In genomic region chr6:163554663-163555062, GRCh38 we compare ENCODE assay signal across 8 cellular contexts.
DNase-seq lines count a peak whose midpoint lies in the region; ATAC-seq and TF ChIP-seq lines count a peak whose summit lies in the region.

No MANE protein-coding gene starts in this region.

- H3K4me3 ChIP-seq in kidney epithelial cell (ENCODE audit: low read depth, low read length), result no peak overlapping the region

- H3K36me3 Mint-ChIP-seq in T-cell, result peaks cover 33% of the 10 kb centered on the region

- DNase-seq in GM10248 (ENCODE audit: extremely low spot score), result peak; percentile 28
- DNase-seq in T-cell, result peak in 33 of 34 experiments; percentile 11 to 59 (median 47)
- DNase-seq in astrocyte of the hippocampus (ENCODE audit: low read depth, low spot score), result peak; percentile 28
- DNase-seq in kidney epithelial cell (ENCODE audit: low read depth), result no peak
- peak; percentile 9 to 15 for DNase-seq in stimulated activated CD8-positive, alpha-beta memory T cell treated with anti-CD3 and anti-CD28 coated beads, Interleukin-2, amount 100 ng/mL, for 1 hour (ENCODE audit: low read depth in 2 of 2)
- no peak for DNase-seq in epidermal melanocyte (ENCODE audit: insufficient read length, low spot score)

- no peaks in the 10 kb centered on the region for H3K36me3 ChIP-seq in kidney epithelial cell (ENCODE audit: control insufficient read depth, insufficient read depth, low read length)

- CTCF ChIA-PET in GM10248 (lab: Yijun Ruan, JAX) (interaction anchor here (0.9 to 1.7 kb wide), 8 partner anchors 9 to 149 kb away, joined by 3 to 8 read pairs (median 3); no protein-coding TSS in a partner anchor), T-cell (lab: Charles Lee) (interaction anchor here (0.6 to 2.0 kb wide), 14 partner anchors 11 to 1374 kb away, joined by 3 to 12 read pairs (median 4); no protein-coding TSS in a partner anchor)

- H3K27ac Mint-ChIP-seq in T-cell, result no peak overlapping the region

- POLR2A ChIA-PET in GM10248 (lab: Yijun Ruan, JAX) (interaction anchor here (0.5 kb wide), 1 partner anchor 143 kb away, joined by 4 read pairs; no protein-coding TSS in a partner anchor), T-cell (lab: Charles Lee) (interaction anchor here in 1 of 2 donors (0.5 kb wide), 1 partner anchor 8 kb away, joined by 4 read pairs; no protein-coding TSS in a partner anchor)

- H3K27me3 Mint-ChIP-seq in T-cell, result no peaks in the 10 kb centered on the region

- no peaks in the 10 kb centered on the region for H3K9me3 Mint-ChIP-seq in T-cell

- TF ChIP-seq CTCF in GM10248 (IDR thresholded peaks at IDR 0.05; ENCODE audit: control extremely low read depth, extremely low read depth, low read depth, missing control alignments) (peak; percentile 35), kidney epithelial cell (IDR thresholded peaks at IDR 0.05; ENCODE audit: insufficient read depth, low read length, poor library complexity, severe bottlenecking) (peak; percentile 61)

- no peak overlapping the region for H3K4me3 Mint-ChIP-seq in T-cell

- peaks cover 5 to 14% (median 10%) of the 10 kb centered on the region in 3 donors for H3K4me1 Mint-ChIP-seq in T-cell

- H3K27me3 ChIP-seq in kidney epithelial cell (ENCODE audit: control insufficient read depth, insufficient read depth, low read length), result no peaks in the 10 kb centered on the region

- peak; percentile 65 for ATAC-seq in HG03432 (IDR thresholded peaks at IDR 0.05; ENCODE audit: unreplicated experiment)
- ATAC-seq in T-cell (replicated peaks in 1 of 4), result peak in 3 of 4 experiments; percentile 36 to 58 (median 42)
- ATAC-seq in HG03439 (IDR thresholded peaks at IDR 0.05; ENCODE audit: unreplicated experiment), result no peak

Comparison
In these comparisons a context has a peak if more than half of its experiments do, and no peak if none do; other contexts are left out.
1. DNase-seq: peak in GM10248 (single experiment), T-cell (33 of 34), astrocyte of the hippocampus (single experiment) and stimulated activated CD8-positive, alpha-beta memory T cell treated with anti-CD3 and anti-CD28 coated beads, Interleukin-2, amount 100 ng/mL, for 1 hour (2 of 2); none in kidney epithelial cell (single experiment) and epidermal melanocyte (single experiment).